1 cellular context compared by ENCODE assay signal in genomic region chr9:87567988-87568800, GRCh38.
TF ChIP-seq lines count a peak whose summit lies in the region.

No MANE protein-coding gene starts in this region.

TF ChIP-seq in A549, 52 proteins besides CTCF, POLR2A, EP300 and RAD21 (continued from another document):
- TF ChIP-seq ELK1 (IDR thresholded peaks at IDR 0.05; ENCODE audit: low read depth, low read length) (no peak), RNF2 (IDR thresholded peaks at IDR 0.05; ENCODE audit: borderline replicate concordance, low read depth) (no peak), BCL3 (IDR thresholded peaks at IDR 0.05) (no peak), PHF8 (IDR thresholded peaks at IDR 0.05; ENCODE audit: borderline replicate concordance, low read depth) (no peak), USF2 (IDR thresholded peaks at IDR 0.05) (no peak), JUN (IDR thresholded peaks at IDR 0.05) (no peak), MAFK (IDR thresholded peaks at IDR 0.05; ENCODE audit: partially characterized antibody) (no peak), ZFP36 (IDR thresholded peaks at IDR 0.05; ENCODE audit: borderline replicate concordance, partially characterized antibody) (no peak), PBX3 (IDR thresholded peaks at IDR 0.05) (no peak), KDM1A (IDR thresholded peaks at IDR 0.05; ENCODE audit: low read depth) (no peak), ESRRA (IDR thresholded peaks at IDR 0.05; ENCODE audit: borderline replicate concordance, low read length) (no peak), MAX (IDR thresholded peaks at IDR 0.05) (no peak), FOXS1 (CRISPR knock-in tag; IDR thresholded peaks at IDR 0.05) (no peak)
